ENCODE assay signal across 8 cellular contexts in genomic region chr5:798505-799138, GRCh38. TPM values are rescaled to one million over a fixed set of nuclear protein-coding genes. Genes with fewer than 3 reads are reported as not detected.
"Had no signal": no experiment of that assay in that cellular context is flagged by ENCODE, and none has a peak within 500 bp of the region (broad histone marks: within the 10 kb centered on the region; RNA-seq: fewer than 3 reads in every experiment).

No MANE protein-coding gene starts in this region.

RNA-seq across cellular contexts. Expression of gene ZDHHC11B, which starts 14.1 kb away (rescaled TPM):
- total RNA-seq: activated naive CD4-positive, alpha-beta T cell treated with anti-CD3 and anti-CD28 coated beads for 36 hours; activated naive CD8-positive, alpha-beta T cell treated with anti-CD3 and anti-CD28 coated beads for 36 hours; dermis microvascular lymphatic vessel endothelial cell; endothelial cell of umbilical vein; fibroblast of villous mesenchyme; glomerular endothelial cell had no signal
- polyA plus RNA-seq: endothelial cell of umbilical vein, fibroblast of lung had no signal

RNA-seq across cellular contexts. Expression of gene ZDHHC11, which starts 52.2 kb away (rescaled TPM):
- total RNA-seq: ascending aorta had no signal
